Comparison of ENCODE assay signal across 9 cellular contexts in the genomic region with DNA sequence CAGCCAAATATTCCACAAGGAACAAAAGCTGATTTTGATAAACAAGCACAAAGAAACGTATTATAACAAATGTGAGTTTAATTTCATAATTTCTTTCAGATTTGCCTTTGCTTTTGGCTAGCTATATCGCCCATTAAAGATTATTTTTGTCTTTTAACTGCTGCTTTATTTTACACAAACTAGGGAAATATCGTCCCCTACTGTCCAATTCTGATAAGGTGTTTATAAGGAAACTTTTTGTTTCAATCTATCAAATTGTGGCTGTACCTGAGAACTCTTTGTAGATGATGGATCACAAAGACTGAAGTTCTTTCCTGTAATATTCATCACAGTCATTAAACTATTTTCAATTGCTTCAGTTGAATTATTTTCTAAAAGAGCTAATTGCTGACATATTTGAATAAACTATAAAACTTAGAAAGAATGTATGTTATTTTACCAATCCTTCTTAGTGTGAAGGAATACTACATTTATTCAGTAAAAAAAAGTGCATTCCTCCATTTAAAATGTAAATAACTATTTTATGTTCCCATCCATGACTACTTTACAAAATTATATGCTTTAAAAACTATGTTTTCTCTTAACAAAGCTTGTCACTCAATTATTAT.
DNase-seq lines count a peak whose midpoint lies in the region; ATAC-seq and TF ChIP-seq lines count a peak whose summit lies in the region.
"Had no signal": no experiment of that assay in that cellular context is flagged by ENCODE, and none has a peak within 500 bp of the region (broad histone marks: within the 10 kb centered on the region; RNA-seq: fewer than 3 reads in every experiment).

No MANE protein-coding gene starts in this region.

- no peak overlapping the region for H3K4me3 ChIP-seq in AG10803 (ENCODE audit: low read length)

- TF ChIP-seq CTCF in AG10803 (conservative IDR thresholded peaks at IDR 0.05; ENCODE audit: low read length), result peak; percentile 64

- peak; percentile 1 for DNase-seq in AG10803 (ENCODE audit: low read depth)
- DNase-seq in RKO (ENCODE audit: low spot score), result peak; percentile 38
- DNase-seq in glomerular visceral epithelial cell (ENCODE audit: extremely low spot score), result peak; percentile 17
- no peak for DNase-seq in OCI-M2 (lab: John Stamatoyannopoulos, UW; ENCODE audit: unreplicated experiment)
- DNase-seq in GF-D8 (lab: John Stamatoyannopoulos, UW), result no peak
- DNase-seq: caudate nucleus had no signal

- ATAC-seq in HG03460 (IDR thresholded peaks at IDR 0.05; ENCODE audit: unreplicated experiment), result no peak
- ATAC-seq in HG03354 (IDR thresholded peaks at IDR 0.05; ENCODE audit: poor library complexity, severe bottlenecking, unreplicated experiment), result no peak

- no peak for TF ChIP-seq EP300 in Ishikawa (IDR thresholded peaks at IDR 0.05; ENCODE audit: borderline replicate concordance)

- peak; percentile 77 for TF ChIP-seq RAD21 in Ishikawa (IDR thresholded peaks at IDR 0.05; ENCODE audit: low read depth)

TF ChIP-seq in Ishikawa, 13 proteins besides CTCF, POLR2A, EP300 and RAD21:
- TF ChIP-seq, protein P1, sequence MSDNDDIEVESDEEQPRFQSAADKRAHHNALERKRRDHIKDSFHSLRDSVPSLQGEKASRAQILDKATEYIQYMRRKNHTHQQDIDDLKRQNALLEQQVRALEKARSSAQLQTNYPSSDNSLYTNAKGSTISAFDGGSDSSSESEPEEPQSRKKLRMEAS (IDR thresholded peaks at IDR 0.05), result no peak
- TF ChIP-seq EGR1 (IDR thresholded peaks at IDR 0.05) (no peak), TCF12 (IDR thresholded peaks at IDR 0.05; ENCODE audit: low read depth) (no peak), FOXM1 (IDR thresholded peaks at IDR 0.05; ENCODE audit: borderline replicate concordance, low read depth) (no peak), ZBTB7A (IDR thresholded peaks at IDR 0.05; ENCODE audit: low read depth) (no peak), TAF1 (IDR thresholded peaks at IDR 0.05; ENCODE audit: low read depth) (no peak), CREB1 (IDR thresholded peaks at IDR 0.05; ENCODE audit: low read depth) (no peak), CEBPB (IDR thresholded peaks at IDR 0.05) (no peak), YY1 (IDR thresholded peaks at IDR 0.05; ENCODE audit: low read depth) (no peak), TEAD4 (IDR thresholded peaks at IDR 0.05) (no peak), NFIC (IDR thresholded peaks at IDR 0.05) (no peak)
- TF ChIP-seq, protein P2, sequence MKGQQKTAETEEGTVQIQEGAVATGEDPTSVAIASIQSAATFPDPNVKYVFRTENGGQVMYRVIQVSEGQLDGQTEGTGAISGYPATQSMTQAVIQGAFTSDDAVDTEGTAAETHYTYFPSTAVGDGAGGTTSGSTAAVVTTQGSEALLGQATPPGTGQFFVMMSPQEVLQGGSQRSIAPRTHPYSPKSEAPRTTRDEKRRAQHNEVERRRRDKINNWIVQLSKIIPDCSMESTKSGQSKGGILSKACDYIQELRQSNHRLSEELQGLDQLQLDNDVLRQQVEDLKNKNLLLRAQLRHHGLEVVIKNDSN (IDR thresholded peaks at IDR 0.05), result no peak
- TF ChIP-seq, protein P3, sequence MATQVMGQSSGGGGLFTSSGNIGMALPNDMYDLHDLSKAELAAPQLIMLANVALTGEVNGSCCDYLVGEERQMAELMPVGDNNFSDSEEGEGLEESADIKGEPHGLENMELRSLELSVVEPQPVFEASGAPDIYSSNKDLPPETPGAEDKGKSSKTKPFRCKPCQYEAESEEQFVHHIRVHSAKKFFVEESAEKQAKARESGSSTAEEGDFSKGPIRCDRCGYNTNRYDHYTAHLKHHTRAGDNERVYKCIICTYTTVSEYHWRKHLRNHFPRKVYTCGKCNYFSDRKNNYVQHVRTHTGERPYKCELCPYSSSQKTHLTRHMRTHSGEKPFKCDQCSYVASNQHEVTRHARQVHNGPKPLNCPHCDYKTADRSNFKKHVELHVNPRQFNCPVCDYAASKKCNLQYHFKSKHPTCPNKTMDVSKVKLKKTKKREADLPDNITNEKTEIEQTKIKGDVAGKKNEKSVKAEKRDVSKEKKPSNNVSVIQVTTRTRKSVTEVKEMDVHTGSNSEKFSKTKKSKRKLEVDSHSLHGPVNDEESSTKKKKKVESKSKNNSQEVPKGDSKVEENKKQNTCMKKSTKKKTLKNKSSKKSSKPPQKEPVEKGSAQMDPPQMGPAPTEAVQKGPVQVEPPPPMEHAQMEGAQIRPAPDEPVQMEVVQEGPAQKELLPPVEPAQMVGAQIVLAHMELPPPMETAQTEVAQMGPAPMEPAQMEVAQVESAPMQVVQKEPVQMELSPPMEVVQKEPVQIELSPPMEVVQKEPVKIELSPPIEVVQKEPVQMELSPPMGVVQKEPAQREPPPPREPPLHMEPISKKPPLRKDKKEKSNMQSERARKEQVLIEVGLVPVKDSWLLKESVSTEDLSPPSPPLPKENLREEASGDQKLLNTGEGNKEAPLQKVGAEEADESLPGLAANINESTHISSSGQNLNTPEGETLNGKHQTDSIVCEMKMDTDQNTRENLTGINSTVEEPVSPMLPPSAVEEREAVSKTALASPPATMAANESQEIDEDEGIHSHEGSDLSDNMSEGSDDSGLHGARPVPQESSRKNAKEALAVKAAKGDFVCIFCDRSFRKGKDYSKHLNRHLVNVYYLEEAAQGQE (IDR thresholded peaks at IDR 0.05; ENCODE audit: low read depth), result no peak

Comparison
In these comparisons a context has a peak if more than half of its experiments do, and no peak if none do; other contexts are left out.
1. DNase-seq: peak in AG10803 (single experiment), RKO (single experiment) and glomerular visceral epithelial cell (single experiment); none in OCI-M2 (single experiment) and GF-D8 (single experiment).